ENCODE assay signal across 31 cellular contexts in the genomic region with DNA sequence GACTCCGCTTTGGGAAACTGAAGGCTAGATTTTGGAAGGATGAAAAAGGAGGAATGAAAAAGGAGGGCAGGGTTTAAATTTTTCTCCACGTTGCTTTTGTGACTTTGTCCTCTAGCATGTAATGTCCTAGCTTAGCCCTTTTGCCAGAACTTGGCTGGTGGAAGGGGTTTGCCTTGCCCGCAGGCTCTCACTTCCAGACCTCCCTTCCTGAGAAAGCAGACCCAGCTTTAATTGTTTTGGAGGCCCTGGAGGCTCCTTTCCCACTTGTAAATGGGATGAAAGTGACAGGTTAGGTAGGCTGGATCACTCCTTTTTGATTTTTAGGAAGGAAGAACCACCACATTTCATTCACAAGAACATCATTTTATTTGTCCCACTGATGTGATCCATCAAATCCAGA.
"Had no signal": no experiment of that assay in that cellular context is flagged by ENCODE, and none has a peak within 500 bp of the region (broad histone marks: within the 10 kb centered on the region; RNA-seq: fewer than 3 reads in every experiment).

No MANE protein-coding gene starts in this region.

- DNase-seq: activated B cell treated with CpG ODN at 0.5 μM for 24 hours; activated CD4-positive, alpha-beta memory T cell treated with anti-CD3 and anti-CD28 coated beads for 36 hours; activated CD4-positive, alpha-beta T cell treated with anti-CD3 and anti-CD28 coated beads for 4 hours; activated CD4-positive, alpha-beta T cell treated with anti-CD3 and anti-CD28 coated beads, Interleukin-2, amount 10 ng/mL, durations not matched to agents 24 days and 14 days; activated CD4-positive, alpha-beta T cell treated with anti-CD3 and anti-CD28 coated beads, Interleukin-2, amount 50 U/mL, for 1 hour; activated CD4-positive, alpha-beta T cell treated with anti-CD3 and anti-CD28 coated beads, Interleukin-2, amount 50 U/mL, for 4 hours; activated CD4-positive, CD25-positive, alpha-beta regulatory T cell treated with anti-CD3 and anti-CD28 coated beads, Interleukin-2, amount 50 U/mL, for 72 hours; activated CD8-positive, alpha-beta memory T cell treated with anti-CD3 and anti-CD28 coated beads, Interleukin-2, amount 50 U/mL, for 4 hours; activated CD8-positive, alpha-beta T cell treated with anti-CD3 and anti-CD28 coated beads for 36 hours; activated effector memory CD4-positive, alpha-beta T cell treated with anti-CD3 and anti-CD28 coated beads, Interleukin-2, amount 50 U/mL, for 16 hours; activated gamma-delta T cell treated with Interleukin-2 at 50 U/mL for 16 hours; activated naive CD4-positive, alpha-beta T cell; activated naive CD4-positive, alpha-beta T cell treated with anti-CD3 and anti-CD28 coated beads for 36 hours; activated naive CD4-positive, alpha-beta T cell treated with anti-CD3 and anti-CD28 coated beads, Interleukin-2, amount 50 U/mL, for 16 hours; activated naive CD8-positive, alpha-beta T cell treated with anti-CD3 and anti-CD28 coated beads for 36 hours; activated T-cell treated with anti-CD3 and anti-CD28 coated beads for 4 hours; activated T-cell treated with anti-CD3 and anti-CD28 coated beads, Interleukin-2, amount 50 U/mL, for 1 hour; activated T-cell treated with anti-CD3 and anti-CD28 coated beads, Interleukin-2, amount 50 U/mL, for 4 hours; activated T-cell treated with anti-CD3 and anti-CD28 coated beads, Interleukin-2, amount 50 U/mL, for 72 hours; adrenal gland; amniotic stem cell; aorta; brain microvascular endothelial cell; central memory CD4-positive, alpha-beta T cell; T-helper 2 cell; T-helper 9 cell had no signal

- H3K27me3 ChIP-seq: adrenal gland, body of pancreas, brain microvascular endothelial cell, breast epithelium had no signal

- H3K36me3 ChIP-seq: adrenal gland, brain microvascular endothelial cell, breast epithelium had no signal

- H3K27ac ChIP-seq: adrenal gland, body of pancreas, brain microvascular endothelial cell, breast epithelium, VCaP had no signal

- H3K4me3 ChIP-seq: adrenal gland, body of pancreas, breast epithelium had no signal

- H3K9me3 ChIP-seq: adrenal gland, body of pancreas, breast epithelium had no signal

- H3K4me1 ChIP-seq: adrenal gland, body of pancreas, breast epithelium had no signal

- ATAC-seq: activated CD8-positive, alpha-beta T cell treated with anti-CD3 and anti-CD28 coated beads for 36 hours; activated naive CD4-positive, alpha-beta T cell treated with anti-CD3 and anti-CD28 coated beads, Interleukin-2, amount 50 U/mL, for 72 hours; activated T-cell treated with anti-CD3 and anti-CD28 coated beads, Interleukin-2, amount 50 U/mL, for 4 hours; activated T-cell treated with anti-CD3 and anti-CD28 coated beads, Interleukin-2, amount 50 U/mL, for 72 hours; activated T-helper 17 cell treated with anti-CD3 and anti-CD28 coated beads, Interleukin-2, amount 50 U/mL, for 72 hours had no signal
